Comparison of ENCODE assay signal across 24 cellular contexts in the genomic region with DNA sequence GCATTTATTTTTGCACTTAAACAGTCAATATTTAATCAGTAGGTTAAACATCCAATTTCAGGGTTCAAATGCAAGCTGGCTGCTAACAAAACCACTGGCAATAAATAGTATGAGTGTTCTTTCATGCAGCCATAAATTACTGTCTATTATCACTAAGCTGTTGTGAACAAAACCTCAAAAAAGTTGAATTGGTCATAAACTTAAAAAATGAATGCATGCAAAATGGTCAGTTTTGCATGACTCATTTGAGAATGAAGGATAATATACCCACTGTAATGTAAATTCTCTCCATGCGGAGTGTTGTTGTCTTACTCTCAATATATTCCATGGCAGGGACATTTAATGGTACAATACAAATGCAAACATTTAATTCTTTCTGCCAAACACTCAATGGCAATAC.
DNase-seq lines count a peak whose midpoint lies in the region; ATAC-seq and TF ChIP-seq lines count a peak whose summit lies in the region.
"Had no signal": no experiment of that assay in that cellular context is flagged by ENCODE, and none has a peak within 500 bp of the region (broad histone marks: within the 10 kb centered on the region; RNA-seq: fewer than 3 reads in every experiment).

No MANE protein-coding gene starts in this region.

- H4K20me1 ChIP-seq in fibroblast of lung (ENCODE audit: control insufficient read depth, extremely low read depth, insufficient read depth, low read length) (no peaks in the 10 kb centered on the region), osteoblast (ENCODE audit: insufficient read depth, low read length) (no peaks in the 10 kb centered on the region)

- H3K9ac ChIP-seq in fibroblast of lung (ENCODE audit: insufficient read depth, low read length), result no peak overlapping the region
- no peak overlapping the region for H3K9ac ChIP-seq in mesendoderm (ENCODE audit: low read length)
- H3K9ac ChIP-seq: KMS-11, neural progenitor cell had no signal

- no peak overlapping the region for H3K18ac ChIP-seq in mesendoderm (ENCODE audit: low read length)

- H2AK5ac ChIP-seq in mesendoderm (ENCODE audit: low read length), result no peak overlapping the region

- H2AFZ ChIP-seq in fibroblast of lung (ENCODE audit: low read length) (no peak overlapping the region), osteoblast (ENCODE audit: low read length) (no peak overlapping the region)
- H2AFZ ChIP-seq: neural progenitor cell had no signal

- no peak overlapping the region for H3K23ac ChIP-seq in mesendoderm (ENCODE audit: low read length)

- no peaks in the 10 kb centered on the region for H3K27me3 Mint-ChIP-seq in activated T-cell treated with anti-CD3 and anti-CD28 coated beads, Interleukin-2, amount 50 U/mL, for 72 hours (ENCODE audit: low read depth)
- H3K27me3 Mint-ChIP-seq: T-helper 17 cell had no signal

- peaks cover 0 to 3% of the 10 kb centered on the region in 2 donors for H3K9me3 Mint-ChIP-seq in activated T-cell treated with anti-CD3 and anti-CD28 coated beads, Interleukin-2, amount 50 U/mL, for 72 hours
- H3K9me3 Mint-ChIP-seq: neural progenitor cell had no signal

- H3K4me2 ChIP-seq in fibroblast of lung (ENCODE audit: extremely low read depth, insufficient read depth, low read length) (no peak overlapping the region), mesendoderm (ENCODE audit: low read length) (no peak overlapping the region), osteoblast (ENCODE audit: insufficient read depth, low read length) (no peak overlapping the region)
- H3K4me2 ChIP-seq: KMS-11, neural progenitor cell had no signal

- peak; percentile 70 for DNase-seq in DMS153 treated with DMSO at 0.1 percent for 48 hours (lab: John Stamatoyannopoulos, UW; ENCODE audit: unreplicated experiment)
- DNase-seq in HCEC 1CT, result peak; percentile 79
- DNase-seq in NCI-H345 (lab: John Stamatoyannopoulos, UW), result peak; percentile 25
- peak; percentile 34 to 61 for DNase-seq in fibroblast of lung (ENCODE audit: low read depth in 2 of 2)
- no peak for DNase-seq in mesendoderm
- DNase-seq in activated T-cell treated with anti-CD3 and anti-CD28 coated beads, Interleukin-2, amount 50 U/mL, for 72 hours, result no peak
- DNase-seq in osteoblast (ENCODE audit: insufficient read length, low spot score, missing footprints), result no peak
- DNase-seq: activated CD8-positive, alpha-beta memory T cell treated with anti-CD3 and anti-CD28 coated beads, Interleukin-2, amount 50 U/mL, for 4 hours; activated effector memory CD4-positive, alpha-beta T cell treated with anti-CD3 and anti-CD28 coated beads, Interleukin-2, amount 50 U/mL, for 16 hours; adrenal gland; immature natural killer cell; left ventricle myocardium superior; SJCRH30; stimulated activated CD4-positive, alpha-beta T cell treated with anti-CD3 and anti-CD28 coated beads, Interleukin-1b, Interleukin-23, amount 100 ng/mL, for 48 hours; stimulated activated naive CD4-positive, alpha-beta T cell treated with Interleukin-2 at 50 U/mL for 16 hours; T-helper 17 cell had no signal

- no peak overlapping the region for H2BK15ac ChIP-seq in mesendoderm (replicated peaks; ENCODE audit: low read depth)

- H3K36me3 ChIP-seq in fibroblast of lung (ENCODE audit: control insufficient read depth, insufficient read depth, low read length) (no peaks in the 10 kb centered on the region), mesendoderm (ENCODE audit: control insufficient read depth, insufficient read depth, low read length) (no peaks in the 10 kb centered on the region), osteoblast (ENCODE audit: insufficient read depth, low read length) (no peaks in the 10 kb centered on the region)
- H3K36me3 ChIP-seq: adrenal gland, cardiac muscle cell, neural progenitor cell, prostate gland, SJCRH30, tibial nerve had no signal

- no peaks in the 10 kb centered on the region for H3K9me3 ChIP-seq in fibroblast of lung (ENCODE audit: control insufficient read depth, insufficient read depth, low read depth, low read length)
- H3K9me3 ChIP-seq in osteoblast (ENCODE audit: low read depth, low read length), result no peaks in the 10 kb centered on the region
- H3K9me3 ChIP-seq: adrenal gland, prostate gland, tibial nerve had no signal

- H2BK5ac ChIP-seq in mesendoderm (ENCODE audit: low read length), result no peak overlapping the region

- H3K4me3 Mint-ChIP-seq in activated T-cell treated with anti-CD3 and anti-CD28 coated beads, Interleukin-2, amount 50 U/mL, for 72 hours, result no peak overlapping the region
- H3K4me3 Mint-ChIP-seq: immature natural killer cell, neural progenitor cell, T-helper 17 cell had no signal

- H3K79me2 ChIP-seq in fibroblast of lung (ENCODE audit: control insufficient read depth, insufficient read depth, low read length), result no peaks in the 10 kb centered on the region
- no peaks in the 10 kb centered on the region for H3K79me2 ChIP-seq in mesendoderm (ENCODE audit: control insufficient read depth, insufficient read depth, low read length)
- H3K79me2 ChIP-seq in osteoblast (ENCODE audit: insufficient read depth, low read length), result no peaks in the 10 kb centered on the region

- no peak overlapping the region for H4K8ac ChIP-seq in mesendoderm (ENCODE audit: low read depth, low read length)

- H3K4me3 ChIP-seq in fibroblast of lung (replicated peaks in 1 of 4; ENCODE audit: control extremely low read depth in 1 of 4, insufficient read depth in 1 of 4, low read depth in 3 of 4, low read length in 4 of 4), result no peak overlapping the region
- H3K4me3 ChIP-seq in mesendoderm (ENCODE audit: low read length), result no peak overlapping the region
- no peak overlapping the region for H3K4me3 ChIP-seq in osteoblast (ENCODE audit: insufficient read depth, low read length)
- H3K4me3 ChIP-seq: adrenal gland, cardiac muscle cell, neural progenitor cell, prostate gland, SJCRH30, tibial nerve had no signal

- H3K4me1 ChIP-seq in fibroblast of lung (ENCODE audit: control insufficient read depth, extremely low read depth, insufficient read depth, low read length) (no peaks in the 10 kb centered on the region), mesendoderm (ENCODE audit: control insufficient read depth, low read depth, low read length) (no peaks in the 10 kb centered on the region), osteoblast (ENCODE audit: insufficient read depth, low read length) (no peaks in the 10 kb centered on the region)
- H3K4me1 ChIP-seq: neural progenitor cell, prostate gland, SJCRH30, tibial nerve had no signal

- no peak overlapping the region for H4K5ac ChIP-seq in mesendoderm (ENCODE audit: low read length)

- H3K56ac ChIP-seq in mesendoderm (ENCODE audit: low read length), result no peak overlapping the region

- no peak overlapping the region for H3K27ac Mint-ChIP-seq in activated T-cell treated with anti-CD3 and anti-CD28 coated beads, Interleukin-2, amount 50 U/mL, for 72 hours
- H3K27ac Mint-ChIP-seq: immature natural killer cell, neural progenitor cell, T-helper 17 cell had no signal

- no peaks in the 10 kb centered on the region for H3K4me1 Mint-ChIP-seq in activated T-cell treated with anti-CD3 and anti-CD28 coated beads, Interleukin-2, amount 50 U/mL, for 72 hours (ENCODE audit: low read depth)
- H3K4me1 Mint-ChIP-seq: immature natural killer cell, neural progenitor cell, T-helper 17 cell had no signal

- H3K36me3 Mint-ChIP-seq in activated T-cell treated with anti-CD3 and anti-CD28 coated beads, Interleukin-2, amount 50 U/mL, for 72 hours (ENCODE audit: insufficient read depth in 2 of 2), result no peaks in the 10 kb centered on the region
- H3K36me3 Mint-ChIP-seq: immature natural killer cell, neural progenitor cell had no signal

- ATAC-seq in GM19328 (IDR thresholded peaks at IDR 0.05; ENCODE audit: unreplicated experiment), result no peak
- no peak for ATAC-seq in activated T-cell treated with anti-CD3 and anti-CD28 coated beads, Interleukin-2, amount 50 U/mL, for 72 hours (replicated peaks in 1 of 2)
- ATAC-seq: left ventricle myocardium superior, Panc1, T-helper 17 cell had no signal

- no peaks in the 10 kb centered on the region for H3K27me3 ChIP-seq in fibroblast of lung (ENCODE audit: control insufficient read depth, insufficient read depth, low read length)
- H3K27me3 ChIP-seq in mesendoderm (ENCODE audit: insufficient read depth, low read length, poor library complexity), result no peaks in the 10 kb centered on the region
- H3K27me3 ChIP-seq in osteoblast (ENCODE audit: insufficient read depth, low read length), result no peaks in the 10 kb centered on the region
- H3K27me3 ChIP-seq: adrenal gland, cardiac muscle cell, neural progenitor cell, SJCRH30, tibial nerve had no signal

- TF ChIP-seq CTCF in fibroblast of lung (conservative IDR thresholded peaks at IDR 0.05 in 1 of 2, IDR thresholded peaks at IDR 0.05 in 1 of 2; ENCODE audit: low read depth in 1 of 2, low read length in 2 of 2) (no peak), osteoblast (IDR thresholded peaks at IDR 0.05; ENCODE audit: extremely low read depth, low read depth, low read length) (no peak)

- H3K27ac ChIP-seq in fibroblast of lung (ENCODE audit: insufficient read depth, low read length) (no peak overlapping the region), mesendoderm (ENCODE audit: low read depth, low read length) (no peak overlapping the region), osteoblast (ENCODE audit: low read depth, low read length) (no peak overlapping the region)
- H3K27ac ChIP-seq: adrenal gland, cardiac muscle cell, KMS-11, neural progenitor cell, prostate gland, SJCRH30, tibial nerve, VCaP had no signal

- H3K4ac ChIP-seq in mesendoderm (ENCODE audit: low read depth, low read length), result no peak overlapping the region

- no CpG with 5 or more reads among the region's 1 CpG for WGBS in mesendoderm (ENCODE audit: extremely low coverage, insufficient coverage, low lambda C conversion rate)

- H3K79me1 ChIP-seq in mesendoderm (ENCODE audit: low read length), result no peaks in the 10 kb centered on the region

- H2BK120ac ChIP-seq in mesendoderm (ENCODE audit: low read depth, low read length), result no peak overlapping the region

Comparison
In these comparisons a context has a peak if more than half of its experiments do, and no peak if none do; other contexts are left out.
1. DNase-seq: peak in DMS153 treated with DMSO at 0.1 percent for 48 hours (single experiment), HCEC 1CT (single experiment), NCI-H345 (single experiment) and fibroblast of lung (2 of 2); none in mesendoderm (single experiment), activated T-cell treated with anti-CD3 and anti-CD28 coated beads, Interleukin-2, amount 50 U/mL, for 72 hours (0 of 2) and osteoblast (single experiment).